In genomic region chr11:15828241-15828903, GRCh38 we compare ENCODE assay signal across 2 cellular contexts.
TF ChIP-seq lines count a peak whose summit lies in the region.

No MANE protein-coding gene starts in this region.

TF ChIP-seq in IMR-90, 13 proteins besides CTCF, POLR2A, EP300 and RAD21:
- TF ChIP-seq RCOR1 (IDR thresholded peaks at IDR 0.05; ENCODE audit: insufficient replicate concordance, low read length) (no peak), USF2 (IDR thresholded peaks at IDR 0.05; ENCODE audit: low read depth, low read length) (no peak), NFE2L2 (IDR thresholded peaks at IDR 0.05; ENCODE audit: low read depth, low read length) (no peak), CHD1 (IDR thresholded peaks at IDR 0.05; ENCODE audit: low read depth, low read length) (no peak), CEBPB (IDR thresholded peaks at IDR 0.05; ENCODE audit: low read depth, low read length) (no peak), MXI1 (IDR thresholded peaks at IDR 0.05; ENCODE audit: borderline replicate concordance, low read depth, low read length) (no peak), BHLHE40 (IDR thresholded peaks at IDR 0.05; ENCODE audit: low read depth, low read length) (no peak), SMC3 (IDR thresholded peaks at IDR 0.05; ENCODE audit: low read depth, low read length) (no peak), FOS (IDR thresholded peaks at IDR 0.05; ENCODE audit: low read depth, low read length) (no peak)

TF ChIP-seq in K562, 482 proteins besides CTCF, POLR2A, EP300 and RAD21:
- TF ChIP-seq HNRNPL (IDR thresholded peaks at IDR 0.05; ENCODE audit: low read depth, low read length) (no peak), ZNF24 (IDR thresholded peaks at IDR 0.05) (no peak), EGR1 (conservative IDR thresholded peaks at IDR 0.05) (no peak), ERF (CRISPR knock-in tag; IDR thresholded peaks at IDR 0.05) (no peak), FIP1L1 (IDR thresholded peaks at IDR 0.05; ENCODE audit: low read depth, low read length, poor library complexity, severe bottlenecking) (no peak), ATF4 (CRISPR knock-in tag; IDR thresholded peaks at IDR 0.05) (no peak)
